8 cellular contexts compared by ENCODE assay signal in genomic region chr19:46602392-46603194, GRCh38. TPM values are rescaled to one million over a fixed set of nuclear protein-coding genes. Genes with fewer than 3 reads are reported as not detected.
A peak's percentile ranks its signal among the peaks of the same experiment; 100 is the strongest.
DNase-seq lines count a peak whose midpoint lies in the region; ATAC-seq, FAIRE-seq and TF ChIP-seq lines count a peak whose summit lies in the region.

No MANE protein-coding gene starts in this region.

- no peaks in the 10 kb centered on the region for H3K27me3 ChIP-seq in neuronal stem cell (ENCODE audit: control insufficient read depth in 3 of 3, insufficient read depth in 3 of 3, low read depth in 1 of 3, low read length in 3 of 3)
- H3K27me3 ChIP-seq in uterus: no peaks in the 10 kb centered on the region

- H3K4me3 ChIP-seq in neuronal stem cell (ENCODE audit: low read length in 2 of 2) (peak overlapping the region; percentile 83 to 96), uterus (peak overlapping the region; percentile 84 to 100)

- peak overlapping the region; percentile 44 for H3K18ac ChIP-seq in neuronal stem cell (ENCODE audit: low read length)

- no peak overlapping the region for H2BK120ac ChIP-seq in neuronal stem cell (ENCODE audit: low read depth, low read length)

- H3K4me1 Mint-ChIP-seq in activated B cell treated with CpG ODN at 0.5 μM for 24 hours: peaks cover 30% of the 10 kb centered on the region

- FAIRE-seq in GM12892 (lab: Jason Lieb, UNC): peak; percentile 84

- H3K23ac ChIP-seq in neuronal stem cell (ENCODE audit: low read depth, low read length, poor library complexity): peak overlapping the region; percentile 58

- H3K14ac ChIP-seq in neuronal stem cell (ENCODE audit: low read length): peak overlapping the region; percentile 50

- DNase-seq in GM12892 (ENCODE audit: insufficient read length): no peak
- DNase-seq in activated B cell treated with CpG ODN at 0.5 μM for 24 hours: no peak
- peak; percentile 35 to 57 for DNase-seq in erythroblast (lab: John Stamatoyannopoulos, UW)
- no peak for DNase-seq in neuronal stem cell (ENCODE audit: low spot score)
- DNase-seq in uterus: peak in 1 of 2 donors; percentile 27
- DNase-seq in central memory CD4-positive, alpha-beta T cell: no peak

- no peak for TF ChIP-seq POLR2A in GM12892 (IDR thresholded peaks at IDR 0.05; ENCODE audit: low read depth, low read length)
- TF ChIP-seq POLR2A in erythroblast (IDR thresholded peaks at IDR 0.05; ENCODE audit: low read length): no peak
- no peak for TF ChIP-seq POLR2A in uterus (IDR thresholded peaks at IDR 0.05)

- whole genome bisulfite sequencing in neuronal stem cell (ENCODE audit: extremely low coverage in 2 of 2, insufficient read length in 2 of 2, insufficient replicate concordance in 1 of 2), 2 donors: no CpG with 5 or more reads among the region's 23 CpGs

- no peaks in the 10 kb centered on the region for H3K27me3 Mint-ChIP-seq in activated B cell treated with CpG ODN at 0.5 μM for 24 hours

- H4K8ac ChIP-seq in neuronal stem cell (ENCODE audit: low read depth, low read length): no peak overlapping the region

- H3K4me1 ChIP-seq in neuronal stem cell (ENCODE audit: control insufficient read depth in 2 of 2, insufficient read depth in 1 of 2, low read depth in 1 of 2, low read length in 2 of 2) (peaks cover 9 to 20% of the 10 kb centered on the region in 2 donors), uterus (peaks cover 0 to 8% of the 10 kb centered on the region in 2 donors)

- peak overlapping the region; percentile 77 for H3K4me2 ChIP-seq in neuronal stem cell (ENCODE audit: insufficient read depth, low read length, poor library complexity, severe bottlenecking)

- ATAC-seq in activated B cell treated with CpG ODN at 0.5 μM for 24 hours (ENCODE audit: low read depth) (no peak), GM21737 (IDR thresholded peaks at IDR 0.05; ENCODE audit: unreplicated experiment) (no peak), GM19351 (IDR thresholded peaks at IDR 0.05; ENCODE audit: unreplicated experiment) (no peak)

- peak overlapping the region; percentile 71 for H2AK5ac ChIP-seq in neuronal stem cell (ENCODE audit: low read depth, low read length)

- peaks cover 5 to 7% of the 10 kb centered on the region in 2 donors for H3K9me3 ChIP-seq in neuronal stem cell (replicated peaks in 1 of 2; ENCODE audit: control insufficient read depth in 2 of 2, insufficient read depth in 1 of 2, low read depth in 1 of 2, low read length in 2 of 2)
- H3K9me3 ChIP-seq in uterus: no peaks in the 10 kb centered on the region

- peak overlapping the region; percentile 72 for H2BK15ac ChIP-seq in neuronal stem cell (ENCODE audit: low read length)

- H4K91ac ChIP-seq in neuronal stem cell (ENCODE audit: low read depth, low read length, poor library complexity): peak overlapping the region; percentile 7

- intact Hi-C loops in activated B cell treated with CpG ODN at 0.5 μM for 24 hours (cut with micrococcal nuclease) (no loop called here), uterus (cut with DNase I; ENCODE audit: low total_unique reads) (no loop called here)

- H3K9me3 Mint-ChIP-seq in activated B cell treated with CpG ODN at 0.5 μM for 24 hours: peaks cover 7% of the 10 kb centered on the region

- POLR2A ChIA-PET in activated B cell treated with CpG ODN at 0.5 μM for 24 hours (lab: Charles Lee): interaction anchor here (0.9 to 4.3 kb wide), 8 partner anchors 10 to 143 kb away, joined by 3 to 69 read pairs (median 17); partner anchors contain the start of genes DACT3, GNG8 and PTGIR

- peak overlapping the region; percentile 56 for H3K27ac Mint-ChIP-seq in activated B cell treated with CpG ODN at 0.5 μM for 24 hours

- CTCF ChIA-PET in activated B cell treated with CpG ODN at 0.5 μM for 24 hours (lab: Charles Lee): interaction anchor here (0.8 to 5.3 kb wide), 6 partner anchors 9 to 126 kb away, joined by 3 to 33 read pairs (median 5); partner anchors contain the start of gene DACT3

- peaks cover 27% of the 10 kb centered on the region for H3K79me1 ChIP-seq in neuronal stem cell (ENCODE audit: low read depth, low read length)

- no peak overlapping the region for H2AFZ ChIP-seq in neuronal stem cell (ENCODE audit: low read length)

- H3K4ac ChIP-seq in neuronal stem cell (ENCODE audit: low read length): no peak overlapping the region

- H3K9ac ChIP-seq in neuronal stem cell (ENCODE audit: low read depth, low read length, poor library complexity): peak overlapping the region; percentile 50

- TF ChIP-seq CTCF in activated B cell treated with CpG ODN at 0.5 μM for 24 hours (IDR thresholded peaks at IDR 0.05) (no peak), uterus (IDR thresholded peaks at IDR 0.05) (no peak)

- no peak overlapping the region for H2BK12ac ChIP-seq in neuronal stem cell (ENCODE audit: low read length)

- H3K4me3 Mint-ChIP-seq in activated B cell treated with CpG ODN at 0.5 μM for 24 hours: peak overlapping the region; percentile 99

- H3K36me3 ChIP-seq in neuronal stem cell (replicated peaks in 1 of 2; ENCODE audit: control insufficient read depth in 2 of 2, insufficient read depth in 2 of 2, low read length in 2 of 2) (peaks cover 25 to 47% of the 10 kb centered on the region in 2 donors), uterus (no peaks in the 10 kb centered on the region)

- H3K36me3 Mint-ChIP-seq in activated B cell treated with CpG ODN at 0.5 μM for 24 hours (ENCODE audit: low read depth): peaks cover 31% of the 10 kb centered on the region

- peak overlapping the region; percentile 53 for H2BK5ac ChIP-seq in neuronal stem cell (ENCODE audit: low read length)

- H3K27ac ChIP-seq in neuronal stem cell (replicated peaks; ENCODE audit: low read length): no peak overlapping the region
- H3K27ac ChIP-seq in uterus: peak overlapping the region; percentile 97

RNA-seq across cellular contexts. Expression of gene CALM3, which starts 1.5 kb away (rescaled TPM):
- polyA plus RNA-seq in GM12892 (2012; ENCODE audit: missing spikeins): 340 TPM
- total RNA-seq in activated B cell treated with CpG ODN at 0.5 μM for 24 hours (174 and 200 TPM in 2 replicates), uterus (100 to 1,000 TPM in 3 of 4 donors, 10 to 100 TPM in 1; 83.8 to 225 (median 157) TPM)
- polyA plus RNA-seq in neuronal stem cell (2013, experiment 1 of 2): 426 TPM
- 419 TPM for polyA plus RNA-seq in neuronal stem cell (2013, experiment 2 of 2)

RNA-seq across cellular contexts. Expression of gene PTGIR, which starts 22.3 kb away (rescaled TPM):
- polyA plus RNA-seq in GM12892 (2012; ENCODE audit: missing spikeins): 13.5 TPM
- total RNA-seq in activated B cell treated with CpG ODN at 0.5 μM for 24 hours: 13.4 and 17.8 TPM in 2 replicates
- polyA plus RNA-seq in neuronal stem cell (2013, experiment 1 of 2): 0.04 TPM
- 0.07 TPM for polyA plus RNA-seq in neuronal stem cell (2013, experiment 2 of 2)
- total RNA-seq in uterus: 1 to 10 TPM in 2 of 4 donors, under 1 TPM in 2; 0.51 to 6.1 (median 3.5) TPM

RNA-seq across cellular contexts. Expression of gene GNG8, which starts 33.4 kb away (rescaled TPM):
- 21.2 TPM for polyA plus RNA-seq in GM12892 (2012; ENCODE audit: missing spikeins)
- total RNA-seq in activated B cell treated with CpG ODN at 0.5 μM for 24 hours: 33.1 and 38.2 TPM in 2 replicates
- polyA plus RNA-seq in neuronal stem cell (2013, experiment 1 of 2): 6.3 TPM
- 10.6 TPM for polyA plus RNA-seq in neuronal stem cell (2013, experiment 2 of 2)
- total RNA-seq in uterus: not detected

RNA-seq across cellular contexts. Expression of gene DACT3, which starts 58.4 kb away (rescaled TPM):
- 1.7 TPM for polyA plus RNA-seq in GM12892 (2012; ENCODE audit: missing spikeins)
- total RNA-seq in activated B cell treated with CpG ODN at 0.5 μM for 24 hours: 0.49 and 0.75 TPM in 2 replicates
- 6.5 TPM for polyA plus RNA-seq in neuronal stem cell (2013, experiment 1 of 2)
- polyA plus RNA-seq in neuronal stem cell (2013, experiment 2 of 2): 6.5 TPM
- 10 to 100 TPM in 3 of 4 donors, under 1 TPM in 1; 0.29 to 90.1 (median 30.3) TPM for total RNA-seq in uterus

Comparison
In these comparisons a context has a peak if more than half of its experiments do, and no peak if none do; other contexts are left out.
1. DNase-seq: peak in erythroblast (2 of 2); none in GM12892 (single experiment), activated B cell treated with CpG ODN at 0.5 μM for 24 hours (single experiment), neuronal stem cell (single experiment) and central memory CD4-positive, alpha-beta T cell (single experiment).
2. RNA of gene GNG8, which starts 33.4 kb away (total RNA-seq): 33.1 to 38.2 TPM in activated B cell treated with CpG ODN at 0.5 μM for 24 hours; not detected in uterus; every median in the first group is over 10 times any median in the second.